24 cellular contexts compared by ENCODE assay signal in the genomic region with DNA sequence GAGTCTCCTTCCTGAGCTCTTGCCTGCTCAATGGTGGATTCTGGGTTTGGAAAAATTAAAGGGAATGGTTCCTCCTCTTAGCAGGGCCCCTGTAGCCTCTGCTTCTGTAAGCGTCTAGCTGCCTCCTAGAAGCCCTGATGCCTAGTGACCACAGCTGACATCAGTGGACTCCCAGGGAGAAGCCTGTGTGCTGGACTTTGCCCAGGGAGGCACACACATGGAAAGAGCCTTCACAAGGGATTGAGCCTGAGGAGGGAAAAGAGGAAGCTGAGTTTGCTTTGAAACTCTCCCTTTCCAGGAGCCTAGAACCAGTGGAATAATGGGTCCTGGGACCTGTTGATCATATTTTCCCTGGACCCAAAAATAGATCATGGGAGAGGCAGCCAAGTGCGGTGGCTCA. TPM values are rescaled to one million over a fixed set of nuclear protein-coding genes. Genes with fewer than 3 reads are reported as not detected.
DNase-seq lines count a peak whose midpoint lies in the region; ATAC-seq and TF ChIP-seq lines count a peak whose summit lies in the region.
"Had no signal": no experiment of that assay in that cellular context is flagged by ENCODE, and none has a peak within 500 bp of the region (broad histone marks: within the 10 kb centered on the region; RNA-seq: fewer than 3 reads in every experiment).

No MANE protein-coding gene starts in this region.

- no peak overlapping the region for H3K9ac ChIP-seq in colonic mucosa (ENCODE audit: low read depth in 2 of 2, low read length in 2 of 2)
- H3K9ac ChIP-seq: BLaER1 had no signal

- intact Hi-C loops in cardiac septum (cut with DNase I), result no loop called here
- intact Hi-C loops in heart right ventricle (cut with DNase I), result no loop called here
- intact Hi-C loops in transverse colon (cut with DNase I; ENCODE audit: low total_unique reads), result no loop called here
- intact Hi-C loops in colonic mucosa (cut with DNase I), result no loop called here

- H3K27ac ChIP-seq in heart right ventricle, result no peak overlapping the region
- peak overlapping the region; percentile 32 for H3K27ac ChIP-seq in hepatocyte
- H3K27ac ChIP-seq in transverse colon, result no peak overlapping the region
- no peak overlapping the region for H3K27ac ChIP-seq in colonic mucosa
- H3K27ac ChIP-seq: BLaER1, PC-9, SJCRH30 had no signal

- no peak for ATAC-seq in heart right ventricle
- ATAC-seq in GM19452 (IDR thresholded peaks at IDR 0.05; ENCODE audit: unreplicated experiment), result no peak
- no peak for ATAC-seq in HG03097 (IDR thresholded peaks at IDR 0.05; ENCODE audit: low FRiP score, unreplicated experiment)
- ATAC-seq: K562, Right ventricle myocardium inferior had no signal

- 75 to 81% methylated on average over 2 of the region's 2 CpGs for WGBS in heart right ventricle, 2 donors
- WGBS in hepatocyte (ENCODE audit: low lambda C conversion rate, missing lambda C conversion rate), result 61% methylated on average over 2 of the region's 2 CpGs
- WGBS in transverse colon (ENCODE audit: low coverage in 1 of 2), 2 donors, result 68% methylated on average over 2 of the region's 2 CpGs; no CpG with 5 or more reads in 1 of the 2 donors

- TF ChIP-seq EP300 in transverse colon (IDR thresholded peaks at IDR 0.05; ENCODE audit: low read depth), result no peak

- H2AFZ ChIP-seq in hepatocyte, result no peak overlapping the region
- H2AFZ ChIP-seq: PC-9 had no signal

- DNase-seq in cardiac septum (ENCODE audit: low spot score) (peak; percentile 68), heart right ventricle (no peak), hepatocyte (ENCODE audit: low spot score) (peak; percentile 69), mesenteric fat pad (ENCODE audit: low spot score) (peak; percentile 41), transverse colon (peak; percentile 43), colonic mucosa (no peak)
- DNase-seq: CD4-positive, alpha-beta T cell; DMS53; GOT3; MM.1S; NCI-H2029; NCI-H446 treated with DMSO at 0.1 percent for 48 hours; NCI-H526 treated with DMSO at 0.1 percent for 48 hours; PC-9; SJCRH30 had no signal

- H3K9me3 ChIP-seq in heart right ventricle (no peaks in the 10 kb centered on the region), hepatocyte (ENCODE audit: low read depth) (no peaks in the 10 kb centered on the region), transverse colon (no peaks in the 10 kb centered on the region), colonic mucosa (no peaks in the 10 kb centered on the region)
- H3K9me3 ChIP-seq: BLaER1, HAP-1, SJCRH30 had no signal

- no peak overlapping the region for H3K4me3 ChIP-seq in heart right ventricle
- H3K4me3 ChIP-seq in hepatocyte, result no peak overlapping the region
- no peak overlapping the region for H3K4me3 ChIP-seq in transverse colon
- H3K4me3 ChIP-seq in colonic mucosa, result no peak overlapping the region
- H3K4me3 ChIP-seq: BLaER1, HAP-1, K562, PC-9, SJCRH30 had no signal

- H3K9me2 ChIP-seq in hepatocyte (replicated peaks; ENCODE audit: insufficient read depth), result no peaks in the 10 kb centered on the region

- H3K4me1 ChIP-seq in heart right ventricle (peaks cover 0 to 8% (median 0%) of the 10 kb centered on the region in 9 donors), hepatocyte (ENCODE audit: insufficient read depth) (peaks cover 6% of the 10 kb centered on the region), transverse colon (peaks cover 0 to 9% (median 0%) of the 10 kb centered on the region in 4 donors), colonic mucosa (peaks cover 3% of the 10 kb centered on the region)
- H3K4me1 ChIP-seq: BLaER1, HAP-1, SJCRH30 had no signal

- TF ChIP-seq POLR2A in transverse colon (IDR thresholded peaks at IDR 0.05), result no peak

- H3K79me2 ChIP-seq in hepatocyte, result no peaks in the 10 kb centered on the region

- no peak for TF ChIP-seq CTCF in heart right ventricle (IDR thresholded peaks at IDR 0.05)
- no peak for TF ChIP-seq CTCF in hepatocyte (IDR thresholded peaks at IDR 0.05; ENCODE audit: poor library complexity)
- no peak for TF ChIP-seq CTCF in transverse colon (IDR thresholded peaks at IDR 0.05)
- TF ChIP-seq CTCF in colonic mucosa (IDR thresholded peaks at IDR 0.05), result no peak

- H3K36me3 ChIP-seq in heart right ventricle (no peaks in the 10 kb centered on the region), hepatocyte (replicated peaks; ENCODE audit: insufficient read depth, low read depth) (no peaks in the 10 kb centered on the region), transverse colon (no peaks in the 10 kb centered on the region), colonic mucosa (no peaks in the 10 kb centered on the region)
- H3K36me3 ChIP-seq: BLaER1, HAP-1, SJCRH30 had no signal

- in situ Hi-C loops in transverse colon (cut with MboI; ENCODE audit: low pct_ligation_motif_present in 1 of 4, low pct_unique_long_range_greater_than_20kb in 1 of 4, low sequenced_read_pairs in 3 of 4), result loop anchor here in 2 of 4 donors (25.0 kb wide), 1 partner anchor 270 kb away; a partner anchor contains a TSS

- H3K4me2 ChIP-seq in hepatocyte, result no peak overlapping the region
- H3K4me2 ChIP-seq: BLaER1, PC-9 had no signal

- H3K27me3 ChIP-seq in heart right ventricle (peaks cover 0 to 98% (median 88%) of the 10 kb centered on the region in 7 donors), hepatocyte (peaks cover 36% of the 10 kb centered on the region), transverse colon (peaks cover 71% of the 10 kb centered on the region), colonic mucosa (no peaks in the 10 kb centered on the region)

- H4K20me1 ChIP-seq in hepatocyte (ENCODE audit: insufficient read depth, poor library complexity, severe bottlenecking), result no peaks in the 10 kb centered on the region

RNA-seq across cellular contexts. Expression of a gene that starts 1.4 kb away (rescaled TPM):
- total RNA-seq in cardiac septum (not detected), heart right ventricle (not detected), hepatocyte (0.03 and 0.12 TPM in 2 replicates), mesenteric fat pad (not detected), transverse colon (1 to 10 TPM in 2 of 4 donors, under 1 TPM in 1, not detected in 1; 0.64 to 3.0 (median 1.5) TPM), colonic mucosa (1 to 10 TPM in 1 of 2 donors, under 1 TPM in 1; 0.05 to 1.6 TPM)
- polyA plus RNA-seq in heart right ventricle (not detected), hepatocyte (0.05 and 0.06 TPM in 2 replicates)
- total RNA-seq: CD4-positive, alpha-beta T cell; K562; LHCN-M2; PC-9; Right ventricle myocardium inferior; SJCRH30 had no signal
- polyA plus RNA-seq: AG04450, K562 had no signal

RNA-seq across cellular contexts. Expression of a gene that starts 18.0 kb away (rescaled TPM):
- total RNA-seq in cardiac septum (not detected), heart right ventricle (under 1 TPM in 1 of 10 donors, not detected in 9; 0.16 TPM), hepatocyte (23.0 and 23.1 TPM in 2 replicates), mesenteric fat pad (0.26 TPM), transverse colon (10 to 100 TPM; 21.1 to 67.4 (median 65.5) TPM), colonic mucosa (100 to 1,000 TPM in 1 of 2 donors, 10 to 100 TPM in 1; 82.2 to 103 TPM)
- polyA plus RNA-seq in heart right ventricle (under 1 TPM in 1 of 2 donors, not detected in 1; 0.03 TPM), hepatocyte (27.7 and 36.3 TPM in 2 replicates)
- total RNA-seq: CD4-positive, alpha-beta T cell; LHCN-M2; PC-9; Right ventricle myocardium inferior; RPMI7951; SJCRH30 had no signal
- polyA plus RNA-seq: AG04450, K562 had no signal

RNA-seq across cellular contexts. Expression of a gene that starts 49.5 kb away (rescaled TPM):
- total RNA-seq in cardiac septum (not detected), heart right ventricle (not detected), hepatocyte (0.90 TPM in 1 of 2 replicates, not detected in the other), mesenteric fat pad (not detected), transverse colon (1 to 10 TPM in 1 of 4 donors, not detected in 3; 5.6 TPM), colonic mucosa (1 to 10 TPM; 3.4 to 5.5 TPM)
- polyA plus RNA-seq in heart right ventricle (not detected), hepatocyte (not detected in 2 replicates)
- total RNA-seq: CD4-positive, alpha-beta T cell; LHCN-M2; PC-9; Right ventricle myocardium inferior; RPMI7951; SJCRH30 had no signal

RNA-seq across cellular contexts. Expression of a gene that starts 57.8 kb away (rescaled TPM):
- total RNA-seq in cardiac septum (not detected), heart right ventricle (not detected), hepatocyte (0.70 TPM in 1 of 2 replicates, not detected in the other), mesenteric fat pad (not detected), transverse colon (1 to 10 TPM in 2 of 4 donors, not detected in 2; 1.9 to 8.2 TPM), colonic mucosa (1 to 10 TPM; 2.9 to 6.5 TPM)
- polyA plus RNA-seq in heart right ventricle (not detected), hepatocyte (0.58 and 2.1 TPM in 2 replicates)
- total RNA-seq: CD4-positive, alpha-beta T cell; LHCN-M2; PC-9; Right ventricle myocardium inferior; RPMI7951; SJCRH30 had no signal
- polyA plus RNA-seq: AG04450 had no signal

Comparison
In these comparisons a context has a peak if more than half of its experiments do, and no peak if none do; other contexts are left out.
1. DNase-seq: peak in cardiac septum (single experiment), hepatocyte (single experiment), mesenteric fat pad (single experiment) and transverse colon (single experiment); none in heart right ventricle (0 of 2) and colonic mucosa (single experiment).
2. RNA of a gene that starts 18.0 kb away (total RNA-seq): 82.2 to 103 TPM in colonic mucosa, 21.1 to 67.4 TPM in transverse colon and 23.0 to 23.1 TPM in hepatocyte; 0.26 TPM in mesenteric fat pad (single experiment), not detected in cardiac septum (single experiment) and 0.16 TPM in heart right ventricle; every median in the first group is over 10 times any median in the second.